In genomic region chr3:25597535-25598101, GRCh38 we compare ENCODE assay signal across 19 cellular contexts.
DNase-seq lines count a peak whose midpoint lies in the region; ATAC-seq, FAIRE-seq and TF ChIP-seq lines count a peak whose summit lies in the region.
"Had no signal": no experiment of that assay in that cellular context is flagged by ENCODE, and none has a peak within 500 bp of the region (broad histone marks: within the 10 kb centered on the region; RNA-seq: fewer than 3 reads in every experiment).

No MANE protein-coding gene starts in this region.

- SMC1A ChIA-PET in GM12878 (lab: Charles Lee; ENCODE audit: uncharacterized antibody, unreplicated experiment) = no interaction called here

- no peak overlapping the region for H3K4me3 Mint-ChIP-seq in activated T-cell treated with anti-CD3 and anti-CD28 coated beads, Interleukin-2, amount 50 U/mL, for 24 hours
- H3K4me3 Mint-ChIP-seq in CD8-positive, alpha-beta T cell = no peak overlapping the region
- no peak overlapping the region for H3K4me3 Mint-ChIP-seq in naive thymus-derived CD4-positive, alpha-beta T cell

- no peaks in the 10 kb centered on the region for H3K9me3 Mint-ChIP-seq in activated T-cell treated with anti-CD3 and anti-CD28 coated beads, Interleukin-2, amount 50 U/mL, for 24 hours
- no peaks in the 10 kb centered on the region for H3K9me3 Mint-ChIP-seq in CD8-positive, alpha-beta T cell
- H3K9me3 Mint-ChIP-seq in naive thymus-derived CD4-positive, alpha-beta T cell = no peaks in the 10 kb centered on the region

- H3K36me3 Mint-ChIP-seq in activated T-cell treated with anti-CD3 and anti-CD28 coated beads, Interleukin-2, amount 50 U/mL, for 24 hours (ENCODE audit: low read depth) = peaks cover 65% of the 10 kb centered on the region
- peaks cover 51% of the 10 kb centered on the region for H3K36me3 Mint-ChIP-seq in CD8-positive, alpha-beta T cell
- peaks cover 4 to 29% (median 10%) of the 10 kb centered on the region in 5 donors for H3K36me3 Mint-ChIP-seq in naive thymus-derived CD4-positive, alpha-beta T cell

- in situ Hi-C loops in GM12878 (cut with MboI) = loop anchor here (10.0 kb wide), 1 partner anchor 823 kb away; no protein-coding TSS in a partner anchor

- CTCF ChIA-PET in CD8-positive, alpha-beta T cell (lab: Charles Lee) = no interaction called here
- CTCF ChIA-PET in GM12878 (lab: Yijun Ruan, JAX) = interaction anchor here (2.3 kb wide), 1 partner anchor 11 kb away, joined by 6 read pairs; no protein-coding TSS in a partner anchor
- CTCF ChIA-PET in naive thymus-derived CD4-positive, alpha-beta T cell (lab: Charles Lee) = no interaction called here

- intact Hi-C loops in CD8-positive, alpha-beta T cell (cut with DNase I, micrococcal nuclease) = loop anchor here (10.0 kb wide), 2 partner anchors 913 to 1593 kb away; no protein-coding TSS in a partner anchor
- intact Hi-C loops in GM12878 (cut with micrococcal nuclease; ENCODE audit: unreplicated experiment) = loop anchor here (10.0 kb wide), 1 partner anchor 913 kb away; no protein-coding TSS in a partner anchor
- intact Hi-C loops in naive thymus-derived CD4-positive, alpha-beta T cell (cut with micrococcal nuclease) = loop anchor here in 1 of 2 donors (10.0 kb wide), 1 partner anchor 913 kb away; no protein-coding TSS in a partner anchor

- TF ChIP-seq CTCF in CD8-positive, alpha-beta T cell (IDR thresholded peaks at IDR 0.05) = no peak
- TF ChIP-seq CTCF in GM12878 (IDR thresholded peaks at IDR 0.05 in 2 of 3, conservative IDR thresholded peaks at IDR 0.05 in 1 of 3; ENCODE audit: control insufficient read depth in 2 of 3, extremely low read depth in 1 of 3, insufficient read depth in 1 of 3, low read depth in 3 of 3, low read length in 3 of 3) = no peak

- no peaks in the 10 kb centered on the region for H3K9me3 ChIP-seq in CD8-positive, alpha-beta T cell (ENCODE audit: low read length)
- no peaks in the 10 kb centered on the region for H3K9me3 ChIP-seq in GM12878 (replicated peaks; ENCODE audit: control insufficient read depth, insufficient read depth, low read length)
- no peaks in the 10 kb centered on the region for H3K9me3 ChIP-seq in naive thymus-derived CD4-positive, alpha-beta T cell (ENCODE audit: control insufficient read depth in 2 of 3, low read length in 3 of 3)
- H3K9me3 ChIP-seq: Peyer's patch had no signal

- TF ChIP-seq EP300 in GM12878 (IDR thresholded peaks at IDR 0.05; ENCODE audit: borderline replicate concordance in 1 of 2, control insufficient read depth in 1 of 2, low read depth in 2 of 2, low read length in 2 of 2) = no peak

- WGBS in GM12878 (ENCODE audit: insufficient coverage, insufficient replicate concordance, low lambda C conversion rate, missing lambda C conversion rate) = 100% methylated on average over 1 of the region's 1 CpG

- no peak overlapping the region for H2AFZ ChIP-seq in GM12878 (ENCODE audit: control insufficient read depth, low read depth, low read length)

- H3K4me3 ChIP-seq in CD8-positive, alpha-beta T cell (ENCODE audit: low read depth, low read length) = no peak overlapping the region
- no peak overlapping the region for H3K4me3 ChIP-seq in GM12878
- no peak overlapping the region for H3K4me3 ChIP-seq in naive thymus-derived CD4-positive, alpha-beta T cell (ENCODE audit: low read length)
- H3K4me3 ChIP-seq: Peyer's patch had no signal

- H3K36me3 ChIP-seq in CD8-positive, alpha-beta T cell (ENCODE audit: insufficient read depth, low read length) = peaks cover 16% of the 10 kb centered on the region
- H3K36me3 ChIP-seq in GM12878 (ENCODE audit: control insufficient read depth in 2 of 2, insufficient read depth in 2 of 2, low read length in 1 of 2) = peaks cover 0 to 8% of the 10 kb centered on the region in 2 experiments; a peak in 3 of 4 replicates
- peaks cover 0 to 43% (median 14%) of the 10 kb centered on the region in 3 experiments for H3K36me3 ChIP-seq in naive thymus-derived CD4-positive, alpha-beta T cell (ENCODE audit: control insufficient read depth in 2 of 3, insufficient read depth in 3 of 3, low read length in 3 of 3)

- H3K79me2 ChIP-seq in GM12878 (ENCODE audit: control insufficient read depth, insufficient read depth, low read length) = no peaks in the 10 kb centered on the region

- H3K27ac Mint-ChIP-seq in activated T-cell treated with anti-CD3 and anti-CD28 coated beads, Interleukin-2, amount 50 U/mL, for 24 hours = peak overlapping the region; percentile 47
- H3K27ac Mint-ChIP-seq in CD8-positive, alpha-beta T cell = peak overlapping the region; percentile 50
- H3K27ac Mint-ChIP-seq in naive thymus-derived CD4-positive, alpha-beta T cell = peak overlapping the region in 6 of 9 donors; percentile 6 to 58 (median 38)

- no peak overlapping the region for H3K4me2 ChIP-seq in GM12878 (ENCODE audit: control insufficient read depth, insufficient read depth)

- no peak for DNase-seq in activated T-cell treated with anti-CD3 and anti-CD28 coated beads, Interleukin-2, amount 50 U/mL, for 24 hours
- DNase-seq in activated T-cell treated with anti-CD3 and anti-CD28 coated beads, Interleukin-2, amount 50 U/mL, for 48 hours = no peak
- no peak for DNase-seq in CD8-positive, alpha-beta T cell
- no peak for DNase-seq in GM12878 (ENCODE audit: low read depth, low spot score)
- DNase-seq in naive thymus-derived CD4-positive, alpha-beta T cell = no peak
- DNase-seq: AML-193, Calu3, DMS79, KBM-7, NCI-H1048, NCI-H187 treated with DMSO at 0.1 percent for 48 hours, NCI-H446 treated with DMSO at 0.1 percent for 48 hours, NCI-H774, Peyer's patch, SHP77 had no signal

- no TSS peak for BruUV-seq in GM12878 (replicated peaks; lab: Mats Ljungman, UMichigan)

- no peaks in the 10 kb centered on the region for H4K20me1 ChIP-seq in GM12878 (ENCODE audit: control insufficient read depth, insufficient read depth)

- no peak for TF ChIP-seq POLR2A in GM12878 (IDR thresholded peaks at IDR 0.05; ENCODE audit: low read depth, low read length)

- no peak for ATAC-seq in CD8-positive, alpha-beta T cell
- ATAC-seq in GM12878 (0 out of 3 replicates have a peak, but pooled peaks have one; percentile 23), HG02678 (IDR thresholded peaks at IDR 0.05; ENCODE audit: unreplicated experiment) (no peak), HG03196 (IDR thresholded peaks at IDR 0.05; ENCODE audit: unreplicated experiment) (no peak)
- ATAC-seq in naive thymus-derived CD4-positive, alpha-beta T cell = no peak

- no peaks in the 10 kb centered on the region for H3K27me3 ChIP-seq in CD8-positive, alpha-beta T cell (ENCODE audit: insufficient read depth, low read length)
- no peaks in the 10 kb centered on the region for H3K27me3 ChIP-seq in GM12878 (replicated peaks in 1 of 2; ENCODE audit: control insufficient read depth in 2 of 2, insufficient read depth in 2 of 2, low read length in 1 of 2)
- no peaks in the 10 kb centered on the region for H3K27me3 ChIP-seq in naive thymus-derived CD4-positive, alpha-beta T cell (ENCODE audit: control insufficient read depth in 2 of 2, insufficient read depth in 2 of 2, low read length in 2 of 2)
- H3K27me3 ChIP-seq: Peyer's patch had no signal

- RAD21 ChIA-PET in GM12878 (lab: Charles Lee; ENCODE audit: unreplicated experiment) = no interaction called here

- FAIRE-seq in GM12878 (lab: Jason Lieb, UNC) = no peak
- FAIRE-seq: GM12891, H1 had no signal

- peaks cover 3% of the 10 kb centered on the region for H3K4me1 Mint-ChIP-seq in activated T-cell treated with anti-CD3 and anti-CD28 coated beads, Interleukin-2, amount 50 U/mL, for 24 hours (ENCODE audit: low read depth)
- peaks cover 3% of the 10 kb centered on the region for H3K4me1 Mint-ChIP-seq in CD8-positive, alpha-beta T cell (ENCODE audit: low read depth)
- H3K4me1 Mint-ChIP-seq in naive thymus-derived CD4-positive, alpha-beta T cell = peaks cover 0 to 9% (median 6%) of the 10 kb centered on the region in 7 donors

- POLR2A ChIA-PET in CD8-positive, alpha-beta T cell (lab: Charles Lee) = no interaction called here
- POLR2A ChIA-PET in GM12878 (lab: Charles Lee) = no interaction called here
- POLR2A ChIA-PET in naive thymus-derived CD4-positive, alpha-beta T cell (lab: Charles Lee) = no interaction called here

- H3K9ac ChIP-seq in GM12878 (ENCODE audit: control insufficient read depth, insufficient read depth, low read length) = no peak overlapping the region

- no peaks in the 10 kb centered on the region for H3K4me1 ChIP-seq in CD8-positive, alpha-beta T cell (ENCODE audit: insufficient read depth, low read length)
- no peaks in the 10 kb centered on the region for H3K4me1 ChIP-seq in GM12878 (ENCODE audit: control insufficient read depth, insufficient read depth, low read length)
- no peaks in the 10 kb centered on the region for H3K4me1 ChIP-seq in naive thymus-derived CD4-positive, alpha-beta T cell (ENCODE audit: control insufficient read depth in 2 of 2, insufficient read depth in 2 of 2, low read length in 2 of 2)
- H3K4me1 ChIP-seq: Peyer's patch had no signal

- TF ChIP-seq RAD21 in GM12878 (IDR thresholded peaks at IDR 0.05; ENCODE audit: insufficient read depth, low read depth, low read length) = no peak

- no peak overlapping the region for H3K27ac ChIP-seq in CD8-positive, alpha-beta T cell (ENCODE audit: low read depth, low read length)
- H3K27ac ChIP-seq in GM12878 (ENCODE audit: control insufficient read depth, insufficient read depth) = no peak overlapping the region
- H3K27ac ChIP-seq in naive thymus-derived CD4-positive, alpha-beta T cell (ENCODE audit: low read depth, low read length) = no peak overlapping the region
- H3K27ac ChIP-seq: Peyer's patch had no signal

- H3K27me3 Mint-ChIP-seq in activated T-cell treated with anti-CD3 and anti-CD28 coated beads, Interleukin-2, amount 50 U/mL, for 24 hours = no peaks in the 10 kb centered on the region
- no peaks in the 10 kb centered on the region for H3K27me3 Mint-ChIP-seq in CD8-positive, alpha-beta T cell (ENCODE audit: low read depth)
- no peaks in the 10 kb centered on the region for H3K27me3 Mint-ChIP-seq in naive thymus-derived CD4-positive, alpha-beta T cell

TF ChIP-seq in GM12878, 131 proteins besides CTCF, POLR2A, EP300 and RAD21:
- 0 out of 2 replicates have a peak, but pooled peaks have one; percentile 10 for TF ChIP-seq ZNF384 (IDR thresholded peaks at IDR 0.05; ENCODE audit: borderline replicate concordance, low read depth, low read length)
- TF ChIP-seq ZNF274 (IDR thresholded peaks at IDR 0.05; ENCODE audit: insufficient read depth, insufficient read length) = no peak
